In genomic region chr16:23837553-23838308, GRCh38 we compare ENCODE assay signal across 10 cellular contexts. TPM values are rescaled to one million over a fixed set of nuclear protein-coding genes. Genes with fewer than 3 reads are reported as not detected.
DNase-seq lines count a peak whose midpoint lies in the region; ATAC-seq, FAIRE-seq and TF ChIP-seq lines count a peak whose summit lies in the region.
"Had no signal": no experiment of that assay in that cellular context is flagged by ENCODE, and none has a peak within 500 bp of the region (broad histone marks: within the 10 kb centered on the region; RNA-seq: fewer than 3 reads in every experiment).

No MANE protein-coding gene starts in this region.

- peak overlapping the region; percentile 20 to 92 (median 92) for H3K27ac Mint-ChIP-seq in CD4-positive, alpha-beta memory T cell
- peak overlapping the region; percentile 95 for H3K27ac Mint-ChIP-seq in activated naive CD8-positive, alpha-beta T cell treated with anti-CD3 and anti-CD28 coated beads, Interleukin-2, amount 10 ng/mL, durations not matched to agents 7 days and 5 days
- H3K27ac Mint-ChIP-seq in natural killer cell = peak overlapping the region; percentile 83 to 91

- TF ChIP-seq EP300 in sigmoid colon (IDR thresholded peaks at IDR 0.05) = no peak

- H3K36me3 ChIP-seq in CD4-positive, alpha-beta memory T cell (ENCODE audit: insufficient read depth, low read length) = no peaks in the 10 kb centered on the region
- no peaks in the 10 kb centered on the region for H3K36me3 ChIP-seq in sigmoid colon

- intact Hi-C loops in CD4-positive, alpha-beta memory T cell (cut with micrococcal nuclease) = loop anchor here (1.0 to 2.0 kb wide), 4 partner anchors 11 to 701 kb away; partner anchors contain the start of gene RBBP6
- intact Hi-C loops in natural killer cell (cut with micrococcal nuclease) (loop anchor here (5.0 kb wide), 1 partner anchor 35 kb away; no protein-coding TSS in a partner anchor), sigmoid colon (cut with DNase I) (loop anchor here (2.0 to 5.0 kb wide), 3 partner anchors 35 to 115 kb away; no protein-coding TSS in a partner anchor)

- peaks cover 11 to 25% of the 10 kb centered on the region in 2 donors for H3K36me3 Mint-ChIP-seq in CD4-positive, alpha-beta memory T cell
- H3K36me3 Mint-ChIP-seq in activated naive CD8-positive, alpha-beta T cell treated with anti-CD3 and anti-CD28 coated beads, Interleukin-2, amount 10 ng/mL, durations not matched to agents 7 days and 5 days = peaks cover 26% of the 10 kb centered on the region
- H3K36me3 Mint-ChIP-seq in natural killer cell = no peaks in the 10 kb centered on the region

- peak overlapping the region; percentile 95 to 100 (median 98) for H3K4me3 Mint-ChIP-seq in CD4-positive, alpha-beta memory T cell
- H3K4me3 Mint-ChIP-seq in activated naive CD8-positive, alpha-beta T cell treated with anti-CD3 and anti-CD28 coated beads, Interleukin-2, amount 10 ng/mL, durations not matched to agents 7 days and 5 days = peak overlapping the region; percentile 98
- H3K4me3 Mint-ChIP-seq in natural killer cell = peak overlapping the region; percentile 99

- H3K27ac ChIP-seq in CD4-positive, alpha-beta memory T cell (ENCODE audit: low read depth, low read length) = peak overlapping the region; percentile 57
- H3K27ac ChIP-seq in HL-60 (replicated peaks) (no peak overlapping the region; the same call in 1 of the 2 replicates), sigmoid colon (peak overlapping the region in 1 of 4 donors; percentile 71)

- DNase-seq in CD4-positive, alpha-beta memory T cell = no peak
- DNase-seq in HL-60 (ENCODE audit: low read depth in 1 of 2, low spot score in 1 of 2) = peak in 1 of 2 experiments; percentile 32
- DNase-seq in activated naive CD8-positive, alpha-beta T cell treated with anti-CD3 and anti-CD28 coated beads, Interleukin-2, amount 10 ng/mL, durations not matched to agents 7 days and 5 days = no peak
- no peak for DNase-seq in natural killer cell
- DNase-seq in sigmoid colon = no peak
- no peak for DNase-seq in H54 (ENCODE audit: insufficient read length, low spot score)
- DNase-seq in NCI-H524 treated with DMSO at 0.1 percent for 48 hours (lab: John Stamatoyannopoulos, UW) = no peak
- DNase-seq in DMS153 treated with DMSO at 0.1 percent for 48 hours (lab: John Stamatoyannopoulos, UW; ENCODE audit: unreplicated experiment) = no peak
- DNase-seq: DMS53, midbrain had no signal

- CTCF ChIA-PET in CD4-positive, alpha-beta memory T cell (lab: Charles Lee; ENCODE audit: partially characterized antibody) = interaction anchor here (0.7 to 4.4 kb wide), 11 partner anchors 9 to 177 kb away, joined by 3 to 23 read pairs (median 4); no protein-coding TSS in a partner anchor

- H3K4me3 ChIP-seq in CD4-positive, alpha-beta memory T cell (ENCODE audit: low read length in 2 of 2) = peak overlapping the region; percentile 55 to 68
- H3K4me3 ChIP-seq in HL-60 (replicated peaks; ENCODE audit: insufficient read depth, low read length) (peak overlapping the region; percentile 84), sigmoid colon (peak overlapping the region in 2 of 4 donors; percentile 76 to 83)

- WGBS in sigmoid colon, 2 donors = 35 to 66% methylated on average over 16 of the region's 16 CpGs

- POLR2A ChIA-PET in CD4-positive, alpha-beta memory T cell (lab: Charles Lee; ENCODE audit: partially characterized antibody) = interaction anchor here (0.6 to 2.4 kb wide), 11 partner anchors 8 to 129 kb away, joined by 3 to 30 read pairs (median 5); no protein-coding TSS in a partner anchor
- POLR2A ChIA-PET in activated naive CD8-positive, alpha-beta T cell treated with anti-CD3 and anti-CD28 coated beads, Interleukin-2, amount 10 ng/mL, durations not matched to agents 7 days and 5 days (lab: Charles Lee) = interaction anchor here (1.0 to 1.4 kb wide), 4 partner anchors 10 to 177 kb away, joined by 3 to 12 read pairs (median 5); no protein-coding TSS in a partner anchor

- no peaks in the 10 kb centered on the region for H3K9me3 ChIP-seq in CD4-positive, alpha-beta memory T cell (ENCODE audit: control insufficient read depth in 1 of 2, low read length in 2 of 2)
- no peaks in the 10 kb centered on the region for H3K9me3 ChIP-seq in sigmoid colon

- TF ChIP-seq CTCF in HL-60 (IDR thresholded peaks at IDR 0.05; ENCODE audit: insufficient read depth, low read length) (no peak), natural killer cell (IDR thresholded peaks at IDR 0.05) (no peak), sigmoid colon (IDR thresholded peaks at IDR 0.05) (no peak)

- ATAC-seq in activated naive CD8-positive, alpha-beta T cell treated with anti-CD3 and anti-CD28 coated beads, Interleukin-2, amount 10 ng/mL, durations not matched to agents 7 days and 5 days (ENCODE audit: low read depth) = no peak
- ATAC-seq in natural killer cell = no peak

- H3K27me3 ChIP-seq in CD4-positive, alpha-beta memory T cell (ENCODE audit: insufficient read depth, low read length) = no peaks in the 10 kb centered on the region
- H3K27me3 ChIP-seq in HL-60 (ENCODE audit: insufficient read depth, poor library complexity, severe bottlenecking) = no peaks in the 10 kb centered on the region
- no peaks in the 10 kb centered on the region for H3K27me3 ChIP-seq in sigmoid colon

- no peaks in the 10 kb centered on the region for H3K9me3 Mint-ChIP-seq in CD4-positive, alpha-beta memory T cell
- no peaks in the 10 kb centered on the region for H3K9me3 Mint-ChIP-seq in activated naive CD8-positive, alpha-beta T cell treated with anti-CD3 and anti-CD28 coated beads, Interleukin-2, amount 10 ng/mL, durations not matched to agents 7 days and 5 days
- no peaks in the 10 kb centered on the region for H3K9me3 Mint-ChIP-seq in natural killer cell

- peaks cover 55 to 80% (median 66%) of the 10 kb centered on the region in 4 donors for H3K4me1 Mint-ChIP-seq in CD4-positive, alpha-beta memory T cell
- H3K4me1 Mint-ChIP-seq in activated naive CD8-positive, alpha-beta T cell treated with anti-CD3 and anti-CD28 coated beads, Interleukin-2, amount 10 ng/mL, durations not matched to agents 7 days and 5 days = peaks cover 59% of the 10 kb centered on the region
- H3K4me1 Mint-ChIP-seq in natural killer cell = peaks cover 56 to 59% of the 10 kb centered on the region in 2 donors

- no peak for TF ChIP-seq POLR2A in sigmoid colon (IDR thresholded peaks at IDR 0.05)
- no peak for TF ChIP-seq POLR2A in H54 (IDR thresholded peaks at IDR 0.05; ENCODE audit: low read depth, low read length)

- peaks cover 80% of the 10 kb centered on the region for H3K4me1 ChIP-seq in CD4-positive, alpha-beta memory T cell (ENCODE audit: insufficient read depth, low read length)
- peaks cover 0 to 24% (median 18%) of the 10 kb centered on the region in 4 donors for H3K4me1 ChIP-seq in sigmoid colon

- H3K27me3 Mint-ChIP-seq in CD4-positive, alpha-beta memory T cell = no peaks in the 10 kb centered on the region
- H3K27me3 Mint-ChIP-seq in activated naive CD8-positive, alpha-beta T cell treated with anti-CD3 and anti-CD28 coated beads, Interleukin-2, amount 10 ng/mL, durations not matched to agents 7 days and 5 days = no peaks in the 10 kb centered on the region
- no peaks in the 10 kb centered on the region for H3K27me3 Mint-ChIP-seq in natural killer cell (ENCODE audit: low read depth in 2 of 2)

- FAIRE-seq in H54 (lab: Jason Lieb, UNC) = no peak

RNA-seq across cellular contexts. Expression of gene PRKCB, which starts 1.9 kb away (rescaled TPM):
- 100 to 1,000 TPM in 1 of 2 experiments, 10 to 100 TPM in 1; 98.1 to 106 TPM for total RNA-seq in CD4-positive, alpha-beta memory T cell
- polyA plus RNA-seq in CD4-positive, alpha-beta memory T cell = 10 to 100 TPM; 46.5 to 98.4 TPM
- 100 to 1,000 TPM; 120 to 123 TPM for total RNA-seq in activated naive CD8-positive, alpha-beta T cell treated with anti-CD3 and anti-CD28 coated beads, Interleukin-2, amount 10 ng/mL, durations not matched to agents 7 days and 5 days
- total RNA-seq in natural killer cell (100 to 1,000 TPM; 182 to 222 (median 183) TPM), sigmoid colon (10 to 100 TPM; 12.1 to 43.8 (median 23.8) TPM)
- 10 to 100 TPM in 1 of 3 donors, 1 to 10 TPM in 2; 3.0 to 21.4 (median 5.8) TPM for polyA plus RNA-seq in sigmoid colon
